ENCODE assay signal across 22 cellular contexts in the genomic region with DNA sequence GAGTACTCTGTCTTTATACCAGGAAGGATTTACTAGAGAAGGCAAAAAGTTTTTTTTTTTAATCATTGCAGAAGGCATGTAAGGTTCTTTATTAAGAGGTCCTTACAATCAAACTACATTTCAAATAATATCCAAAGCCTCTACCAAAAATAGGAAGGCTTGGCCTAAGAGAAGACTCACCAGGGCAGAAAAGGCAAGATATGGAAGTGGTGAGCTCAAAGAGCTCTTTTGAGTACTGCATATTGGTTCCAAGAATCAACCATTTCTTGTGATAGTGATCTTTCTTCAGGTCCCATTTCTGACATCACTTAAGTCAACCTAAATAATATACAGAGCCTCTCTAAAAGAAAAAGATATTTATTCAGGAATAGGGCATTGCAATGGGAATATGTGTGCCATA.
DNase-seq lines count a peak whose midpoint lies in the region; ATAC-seq and TF ChIP-seq lines count a peak whose summit lies in the region.
"Had no signal": no experiment of that assay in that cellular context is flagged by ENCODE, and none has a peak within 500 bp of the region (broad histone marks: within the 10 kb centered on the region; RNA-seq: fewer than 3 reads in every experiment).

No MANE protein-coding gene starts in this region.

- CTCF ChIA-PET in activated CD8-positive, alpha-beta T cell treated with anti-CD3 and anti-CD28 coated beads, Interleukin-2, amount 10 ng/mL, durations not matched to agents 7 days and 5 days (lab: Charles Lee), result interaction anchor here (1.4 to 3.0 kb wide), 3 partner anchors 34 to 390 kb away, joined by 4 to 9 read pairs (median 4); no protein-coding TSS in a partner anchor
- CTCF ChIA-PET in activated CD8-positive, alpha-beta T cell treated with anti-CD3 and anti-CD28 coated beads for 36 hours (lab: Charles Lee), result no interaction called here

- H3K27me3 ChIP-seq in DND-41 (ENCODE audit: insufficient read depth, low read length, poor library complexity) (no peaks in the 10 kb centered on the region), Karpas-422 (ENCODE audit: low read length) (no peaks in the 10 kb centered on the region)
- H3K27me3 ChIP-seq: BE2C, BLaER1 had no signal

- H3K36me3 ChIP-seq in DND-41 (ENCODE audit: insufficient read depth, low read length) (no peaks in the 10 kb centered on the region), Karpas-422 (ENCODE audit: insufficient read depth, low read length) (no peaks in the 10 kb centered on the region)
- H3K36me3 ChIP-seq: BE2C, BLaER1 had no signal

- TF ChIP-seq CTCF in activated CD8-positive, alpha-beta T cell treated with anti-CD3 and anti-CD28 coated beads for 36 hours (IDR thresholded peaks at IDR 0.05), result no peak
- no peak for TF ChIP-seq CTCF in DND-41 (IDR thresholded peaks at IDR 0.05; ENCODE audit: borderline replicate concordance, extremely low read depth, low read length, poor library complexity, severe bottlenecking)

- no peak overlapping the region for H3K9ac ChIP-seq in DND-41 (ENCODE audit: low read depth, low read length)
- peak overlapping the region; percentile 60 for H3K9ac ChIP-seq in Karpas-422 (ENCODE audit: low read length)
- H3K9ac ChIP-seq: BLaER1 had no signal

- H3K79me2 ChIP-seq in DND-41 (ENCODE audit: insufficient read depth, low read length) (no peaks in the 10 kb centered on the region), Karpas-422 (ENCODE audit: low read length) (no peaks in the 10 kb centered on the region)

- H3K4me1 ChIP-seq in DND-41 (ENCODE audit: insufficient read depth, low read length), result no peaks in the 10 kb centered on the region
- H3K4me1 ChIP-seq in Karpas-422 (ENCODE audit: low read length), result peaks cover 67% of the 10 kb centered on the region
- H3K4me1 ChIP-seq: BLaER1 had no signal

- H3K9me3 Mint-ChIP-seq in activated CD8-positive, alpha-beta T cell treated with anti-CD3 and anti-CD28 coated beads, Interleukin-2, amount 10 ng/mL, durations not matched to agents 7 days and 5 days (ENCODE audit: insufficient read depth), result peaks cover 24% of the 10 kb centered on the region
- H3K9me3 Mint-ChIP-seq in activated CD8-positive, alpha-beta T cell treated with anti-CD3 and anti-CD28 coated beads for 36 hours, result peaks cover 16% of the 10 kb centered on the region

- DNase-seq in activated CD8-positive, alpha-beta T cell treated with anti-CD3 and anti-CD28 coated beads, Interleukin-2, amount 10 ng/mL, durations not matched to agents 7 days and 5 days, result no peak
- no peak for DNase-seq in activated CD8-positive, alpha-beta T cell treated with anti-CD3 and anti-CD28 coated beads for 36 hours
- DNase-seq in DND-41, result no peak
- peak; percentile 53 for DNase-seq in Karpas-422
- DNase-seq in OCI-M1 (lab: John Stamatoyannopoulos, UW), result peak; percentile 42
- no peak for DNase-seq in H4 (ENCODE audit: low spot score)
- DNase-seq in activated naive CD4-positive, alpha-beta T cell treated with anti-CD3 and anti-CD28 coated beads, Interleukin-2, amount 50 U/mL, for 16 hours, result no peak
- DNase-seq: 8988T; ACHN; BE2C; C1 segment of cervical spinal cord; CD4-positive, alpha-beta memory T cell; CD8-positive, alpha-beta memory T cell; COR-L47; DMS 273 treated with DMSO at 0.1 percent for 48 hours; DMS153; DMS53; DMS79; GF-D8 had no signal

- peak; percentile 33 for ATAC-seq in activated CD8-positive, alpha-beta T cell treated with anti-CD3 and anti-CD28 coated beads, Interleukin-2, amount 10 ng/mL, durations not matched to agents 7 days and 5 days
- no peak for ATAC-seq in activated CD8-positive, alpha-beta T cell treated with anti-CD3 and anti-CD28 coated beads for 36 hours
- ATAC-seq in DND-41 (ENCODE audit: insufficient read depth, low read depth), result peak; percentile 66

- intact Hi-C loops in activated CD8-positive, alpha-beta T cell treated with anti-CD3 and anti-CD28 coated beads for 36 hours (cut with micrococcal nuclease), result loop anchor here (10.0 kb wide), 1 partner anchor 603 kb away; no protein-coding TSS in a partner anchor

- H3K4me3 Mint-ChIP-seq in activated CD8-positive, alpha-beta T cell treated with anti-CD3 and anti-CD28 coated beads, Interleukin-2, amount 10 ng/mL, durations not matched to agents 7 days and 5 days, result no peak overlapping the region
- H3K4me3 Mint-ChIP-seq in activated CD8-positive, alpha-beta T cell treated with anti-CD3 and anti-CD28 coated beads for 36 hours, result no peak overlapping the region
- H3K4me3 Mint-ChIP-seq: CD14-positive monocyte; CD4-positive, alpha-beta memory T cell; CD4-positive, CD25-positive, alpha-beta regulatory T cell; CD8-positive, alpha-beta memory T cell had no signal

- no peaks in the 10 kb centered on the region for H4K20me1 ChIP-seq in DND-41 (ENCODE audit: insufficient read depth, low read length)
- no peaks in the 10 kb centered on the region for H4K20me1 ChIP-seq in Karpas-422 (ENCODE audit: insufficient read depth, low read depth, low read length)
- H4K20me1 ChIP-seq: BLaER1 had no signal

- POLR2A ChIA-PET in activated CD8-positive, alpha-beta T cell treated with anti-CD3 and anti-CD28 coated beads, Interleukin-2, amount 10 ng/mL, durations not matched to agents 7 days and 5 days (lab: Charles Lee), result no interaction called here
- POLR2A ChIA-PET in activated CD8-positive, alpha-beta T cell treated with anti-CD3 and anti-CD28 coated beads for 36 hours (lab: Charles Lee), result no interaction called here

- no peak overlapping the region for H3K27ac Mint-ChIP-seq in activated CD8-positive, alpha-beta T cell treated with anti-CD3 and anti-CD28 coated beads, Interleukin-2, amount 10 ng/mL, durations not matched to agents 7 days and 5 days
- no peak overlapping the region for H3K27ac Mint-ChIP-seq in activated CD8-positive, alpha-beta T cell treated with anti-CD3 and anti-CD28 coated beads for 36 hours
- H3K27ac Mint-ChIP-seq: CD14-positive monocyte; CD4-positive, alpha-beta memory T cell; CD4-positive, CD25-positive, alpha-beta regulatory T cell; CD8-positive, alpha-beta memory T cell had no signal

- H3K36me3 Mint-ChIP-seq in activated CD8-positive, alpha-beta T cell treated with anti-CD3 and anti-CD28 coated beads, Interleukin-2, amount 10 ng/mL, durations not matched to agents 7 days and 5 days (ENCODE audit: low read depth), result peaks cover 36% of the 10 kb centered on the region
- H3K36me3 Mint-ChIP-seq in activated CD8-positive, alpha-beta T cell treated with anti-CD3 and anti-CD28 coated beads for 36 hours (ENCODE audit: low read depth), result peaks cover 9% of the 10 kb centered on the region
- H3K36me3 Mint-ChIP-seq: CD14-positive monocyte had no signal

- H3K4me2 ChIP-seq in DND-41 (ENCODE audit: insufficient read depth, low read length), result no peak overlapping the region
- peak overlapping the region; percentile 58 for H3K4me2 ChIP-seq in Karpas-422 (ENCODE audit: low read depth, low read length, poor library complexity, severe bottlenecking)
- H3K4me2 ChIP-seq: BLaER1 had no signal

- H3K9me3 ChIP-seq in DND-41 (ENCODE audit: insufficient read depth, low read length, severe bottlenecking) (peaks cover 9% of the 10 kb centered on the region), Karpas-422 (ENCODE audit: low read length) (peaks cover 5% of the 10 kb centered on the region; the same call in 1 of the 2 replicates)
- H3K9me3 ChIP-seq: BE2C had no signal

- H3K4me3 ChIP-seq in DND-41 (ENCODE audit: low read depth in 1 of 2, low read length in 2 of 2), result no peak overlapping the region
- H3K4me3 ChIP-seq in Karpas-422 (ENCODE audit: low read length), result 0 out of 2 replicates have a peak overlapping the region, but pooled peaks have one; percentile 29
- H3K4me3 ChIP-seq: BLaER1 had no signal

- H3K4me1 Mint-ChIP-seq in activated CD8-positive, alpha-beta T cell treated with anti-CD3 and anti-CD28 coated beads, Interleukin-2, amount 10 ng/mL, durations not matched to agents 7 days and 5 days (ENCODE audit: low read depth), result peaks cover 26% of the 10 kb centered on the region
- H3K4me1 Mint-ChIP-seq in activated CD8-positive, alpha-beta T cell treated with anti-CD3 and anti-CD28 coated beads for 36 hours (ENCODE audit: low read depth), result peaks cover 15% of the 10 kb centered on the region

- H3K27me3 Mint-ChIP-seq in activated CD8-positive, alpha-beta T cell treated with anti-CD3 and anti-CD28 coated beads, Interleukin-2, amount 10 ng/mL, durations not matched to agents 7 days and 5 days (ENCODE audit: low read depth), result no peaks in the 10 kb centered on the region
- peaks cover 6% of the 10 kb centered on the region for H3K27me3 Mint-ChIP-seq in activated CD8-positive, alpha-beta T cell treated with anti-CD3 and anti-CD28 coated beads for 36 hours
- H3K27me3 Mint-ChIP-seq: CD4-positive, alpha-beta memory T cell; CD8-positive, alpha-beta memory T cell had no signal

- H2AFZ ChIP-seq in DND-41 (ENCODE audit: low read depth, low read length), result no peak overlapping the region
- no peak overlapping the region for H2AFZ ChIP-seq in Karpas-422 (ENCODE audit: low read length)

- H3K9me2 ChIP-seq in Karpas-422 (replicated peaks; ENCODE audit: insufficient read depth, low read length), result no peaks in the 10 kb centered on the region

- H3K27ac ChIP-seq in DND-41 (ENCODE audit: low read length) (no peak overlapping the region), Karpas-422 (ENCODE audit: low read length) (peak overlapping the region; percentile 94)
- H3K27ac ChIP-seq: BLaER1 had no signal

Comparison
In these comparisons a context has a peak if more than half of its experiments do, and no peak if none do; other contexts are left out.
1. DNase-seq: peak in Karpas-422 (single experiment) and OCI-M1 (single experiment); none in activated CD8-positive, alpha-beta T cell treated with anti-CD3 and anti-CD28 coated beads, Interleukin-2, amount 10 ng/mL, durations not matched to agents 7 days and 5 days (single experiment), activated CD8-positive, alpha-beta T cell treated with anti-CD3 and anti-CD28 coated beads for 36 hours (single experiment), DND-41 (single experiment), H4 (single experiment) and activated naive CD4-positive, alpha-beta T cell treated with anti-CD3 and anti-CD28 coated beads, Interleukin-2, amount 50 U/mL, for 16 hours (single experiment).